Comparison of ENCODE assay signal across 19 cellular contexts in the genomic region with DNA sequence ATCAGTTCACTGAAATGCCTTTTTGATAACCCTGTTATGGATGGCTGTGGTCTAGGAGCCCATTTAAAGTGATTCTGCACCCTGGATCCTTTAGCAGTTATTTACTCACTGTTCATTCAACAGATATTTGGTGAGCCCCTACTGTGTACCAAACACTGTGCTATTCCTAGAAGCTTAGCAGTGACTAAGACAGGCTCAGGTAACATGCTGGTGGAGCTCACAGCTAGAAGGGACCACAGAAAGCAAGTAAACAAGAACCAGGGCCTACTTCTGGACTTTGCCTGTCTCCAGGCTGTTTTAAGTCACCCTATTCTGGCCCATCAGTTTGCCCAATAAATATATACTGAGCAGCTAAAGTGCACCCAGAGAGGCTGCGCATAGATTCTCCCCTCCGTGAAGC. TPM values are rescaled to one million over a fixed set of nuclear protein-coding genes. Genes with fewer than 3 reads are reported as not detected.
DNase-seq lines count a peak whose midpoint lies in the region; ATAC-seq, FAIRE-seq and TF ChIP-seq lines count a peak whose summit lies in the region.
"Had no signal": no experiment of that assay in that cellular context is flagged by ENCODE, and none has a peak within 500 bp of the region (broad histone marks: within the 10 kb centered on the region; RNA-seq: fewer than 3 reads in every experiment).

No MANE protein-coding gene starts in this region.

- H3K27ac ChIP-seq in HepG2 (ENCODE audit: extremely low read length, insufficient read depth, low read length), result no peak overlapping the region
- no peak overlapping the region for H3K27ac ChIP-seq in right lobe of liver
- H3K27ac ChIP-seq in brain microvascular endothelial cell, result peak overlapping the region; percentile 32
- peak overlapping the region; percentile 92 for H3K27ac ChIP-seq in psoas muscle
- no peak overlapping the region for H3K27ac ChIP-seq in transverse colon

- H3K9ac ChIP-seq in HepG2 (ENCODE audit: insufficient read depth, low read depth, low read length), result no peak overlapping the region

- no peaks in the 10 kb centered on the region for H3K79me2 ChIP-seq in HepG2 (ENCODE audit: insufficient read depth, low read length)

- H3K4me3 ChIP-seq in HepG2 (replicated peaks in 1 of 3; ENCODE audit: insufficient read depth in 1 of 3, low read depth in 2 of 3, low read length in 3 of 3), result no peak overlapping the region
- H3K4me3 ChIP-seq in right lobe of liver, result no peak overlapping the region
- no peak overlapping the region for H3K4me3 ChIP-seq in brain microvascular endothelial cell (ENCODE audit: low read depth, low read length)
- H3K4me3 ChIP-seq in psoas muscle, result no peak overlapping the region
- H3K4me3 ChIP-seq in transverse colon, result no peak overlapping the region

- DNase-seq in HepG2 (ENCODE audit: low spot score) (no peak), right lobe of liver (no peak), brain microvascular endothelial cell (no peak), psoas muscle (peak in 1 of 2 donors; percentile 30), transverse colon (no peak), NCI-H146 treated with DMSO at 0.1 percent for 48 hours (lab: John Stamatoyannopoulos, UW; ENCODE audit: unreplicated experiment) (no peak)
- DNase-seq: activated CD4-positive, CD25-positive, alpha-beta regulatory T cell treated with anti-CD3 and anti-CD28 coated beads, Interleukin-2, amount 50 U/mL, for 72 hours; activated CD8-positive, alpha-beta T cell treated with anti-CD3 and anti-CD28 coated beads for 36 hours; activated naive CD8-positive, alpha-beta T cell treated with anti-CD3 and anti-CD28 coated beads, Interleukin-2, amount 10 ng/mL, durations not matched to agents 7 days and 5 days; DMS153; effector CD4-positive, alpha-beta T cell; kidney glomerular epithelial cell; NCI-H1105; NCI-H1930; NCI-H2227 treated with DMSO at 0.1 percent for 48 hours; NCI-H69; stimulated activated naive CD8-positive, alpha-beta T cell treated with anti-CD3 and anti-CD28 coated beads, Interleukin-15, Interleukin-2, amounts not matched to agents 100 U/mL and 50 U/mL, for 24 hours; T-helper 2 cell had no signal

- in situ Hi-C loops in HepG2 (cut with HindIII; ENCODE audit: extremely low pct_ligation_motif_present, low pct_unique_long_range_greater_than_20kb), result no loop called here
- in situ Hi-C loops in brain microvascular endothelial cell (cut with HindIII; ENCODE audit: low pct_ligation_motif_present, low sequenced_read_pairs), result no loop called here
- in situ Hi-C loops in transverse colon (cut with MboI; ENCODE audit: low pct_ligation_motif_present in 1 of 4, low pct_unique_long_range_greater_than_20kb in 1 of 4, low sequenced_read_pairs in 3 of 4), result no loop called here

- H2AFZ ChIP-seq in HepG2 (ENCODE audit: low read length), result no peak overlapping the region

- no peaks in the 10 kb centered on the region for H3K9me3 ChIP-seq in HepG2 (ENCODE audit: low read length)
- H3K9me3 ChIP-seq in right lobe of liver, result no peaks in the 10 kb centered on the region
- H3K9me3 ChIP-seq in psoas muscle, result no peaks in the 10 kb centered on the region
- H3K9me3 ChIP-seq in transverse colon, result no peaks in the 10 kb centered on the region

- no peaks in the 10 kb centered on the region for H4K20me1 ChIP-seq in HepG2 (ENCODE audit: insufficient read depth, low read length)

- 89% methylated on average over 2 of the region's 2 CpGs for WGBS in HepG2 (ENCODE audit: low lambda C conversion rate)
- WGBS in right lobe of liver (ENCODE audit: insufficient coverage, low coverage, low lambda C conversion rate, missing lambda C conversion rate), result 100% methylated on average over 1 of the region's 2 CpGs
- 58 to 84% (median 59%) methylated on average over 2 of the region's 2 CpGs for WGBS in psoas muscle, 3 donors
- WGBS in transverse colon (ENCODE audit: low coverage in 1 of 2), 2 donors, result 84% methylated on average over 2 of the region's 2 CpGs; no CpG with 5 or more reads in 1 of the 2 donors

- no peak for TF ChIP-seq CTCF in HepG2 (CRISPR knock-in tag; IDR thresholded peaks at IDR 0.05)
- no peak for TF ChIP-seq CTCF in right lobe of liver (IDR thresholded peaks at IDR 0.05)
- TF ChIP-seq CTCF in brain microvascular endothelial cell (IDR thresholded peaks at IDR 0.05; ENCODE audit: low read depth, low read length, missing control alignments), result no peak
- TF ChIP-seq CTCF in psoas muscle (IDR thresholded peaks at IDR 0.05), result no peak
- no peak for TF ChIP-seq CTCF in transverse colon (IDR thresholded peaks at IDR 0.05)

- CTCF ChIA-PET in HepG2 (lab: Yijun Ruan, JAX; ENCODE audit: low intra/inter-chr PET ratio, low total read pairs), result no interaction called here

- ATAC-seq in HepG2 (no peak), right lobe of liver (no peak), psoas muscle (peak; percentile 62 to 80 (median 70)), GM21619 (IDR thresholded peaks at IDR 0.05; ENCODE audit: unreplicated experiment) (no peak)
- ATAC-seq: activated CD8-positive, alpha-beta T cell treated with anti-CD3 and anti-CD28 coated beads for 36 hours; stimulated activated naive CD8-positive, alpha-beta T cell treated with anti-CD3 and anti-CD28 coated beads, Interleukin-15, Interleukin-2, amounts not matched to agents 100 U/mL and 50 U/mL, for 24 hours had no signal

- no peak overlapping the region for H3K4me2 ChIP-seq in HepG2 (ENCODE audit: low read depth, low read length)

- TF ChIP-seq EP300 in HepG2 (IDR thresholded peaks at IDR 0.05; ENCODE audit: low read depth in 2 of 2, low read length in 2 of 2), result no peak
- no peak for TF ChIP-seq EP300 in HepG2 (CRISPR knock-in tag; IDR thresholded peaks at IDR 0.05; ENCODE audit: borderline replicate concordance)
- TF ChIP-seq EP300 in transverse colon (IDR thresholded peaks at IDR 0.05; ENCODE audit: low read depth), result no peak

- peaks cover 10% of the 10 kb centered on the region; the same call in 1 of the 2 replicates for H3K4me1 ChIP-seq in HepG2 (ENCODE audit: insufficient read depth, low read length)
- no peaks in the 10 kb centered on the region for H3K4me1 ChIP-seq in right lobe of liver
- peaks cover 61% of the 10 kb centered on the region for H3K4me1 ChIP-seq in psoas muscle
- H3K4me1 ChIP-seq in transverse colon, result peaks cover 28 to 38% (median 30%) of the 10 kb centered on the region in 4 donors

- no peak for TF ChIP-seq POLR2A in HepG2 (IDR thresholded peaks at IDR 0.05; ENCODE audit: insufficient read depth in 1 of 2, low read depth in 2 of 2, low read length in 2 of 2)
- no peak for TF ChIP-seq POLR2A in right lobe of liver (IDR thresholded peaks at IDR 0.05)
- TF ChIP-seq POLR2A in transverse colon (IDR thresholded peaks at IDR 0.05), result no peak

- intact Hi-C loops in HepG2 (cut with micrococcal nuclease; ENCODE audit: unreplicated experiment), result no loop called here
- intact Hi-C loops in right lobe of liver (cut with DNase I), result no loop called here
- intact Hi-C loops in psoas muscle (cut with DNase I), result no loop called here
- intact Hi-C loops in transverse colon (cut with DNase I; ENCODE audit: low total_unique reads), result no loop called here

- no TSS peak for BruUV-seq in HepG2 (replicated peaks; lab: Mats Ljungman, UMichigan)

- no peak for TF ChIP-seq RAD21 in HepG2 (CRISPR knock-in tag; IDR thresholded peaks at IDR 0.05)

- H3K27me3 ChIP-seq in HepG2 (ENCODE audit: control insufficient read depth in 1 of 2, insufficient read depth in 2 of 2, low read length in 2 of 2), result peaks cover 6 to 28% of the 10 kb centered on the region in 2 experiments; a peak in 4 of 5 replicates
- no peaks in the 10 kb centered on the region for H3K27me3 ChIP-seq in right lobe of liver
- no peaks in the 10 kb centered on the region for H3K27me3 ChIP-seq in brain microvascular endothelial cell (replicated peaks)
- H3K27me3 ChIP-seq in psoas muscle (ENCODE audit: insufficient read depth in 3 of 3, low read length in 2 of 3), result no peaks in the 10 kb centered on the region
- H3K27me3 ChIP-seq in transverse colon, result no peaks in the 10 kb centered on the region

- POLR2A ChIA-PET in HepG2 (lab: Yijun Ruan, JAX), result no interaction called here

- peak; percentile 12 for FAIRE-seq in HepG2 (lab: Jason Lieb, UNC)

- no peaks in the 10 kb centered on the region for H3K36me3 ChIP-seq in HepG2 (replicated peaks in 1 of 2; ENCODE audit: control insufficient read depth in 1 of 2, insufficient read depth in 2 of 2, low read length in 2 of 2)
- H3K36me3 ChIP-seq in right lobe of liver, result no peaks in the 10 kb centered on the region
- peaks cover 45% of the 10 kb centered on the region for H3K36me3 ChIP-seq in brain microvascular endothelial cell (replicated peaks)
- peaks cover 0 to 32% of the 10 kb centered on the region in 2 donors for H3K36me3 ChIP-seq in psoas muscle (ENCODE audit: insufficient read depth in 1 of 2, low read depth in 1 of 2)
- H3K36me3 ChIP-seq in transverse colon, result peaks cover 0 to 15% (median 5%) of the 10 kb centered on the region in 4 donors

RNA-seq across cellular contexts. Expression of a gene that starts 11.1 kb away (rescaled TPM):
- total RNA-seq in HepG2 (2016; rRNA removed; fragmentation: Illumina TruSeq; extraction: Trizol) (0.69 and 0.77 TPM in 2 replicates), right lobe of liver (1 to 10 TPM; 1.4 to 3.7 (median 2.4) TPM), psoas muscle (10 to 100 TPM in 3 of 4 donors, 1 to 10 TPM in 1; 7.8 to 21.9 (median 15.0) TPM), transverse colon (100 to 1,000 TPM; 147 to 294 (median 171) TPM)
- 1.5 and 1.9 TPM in 2 replicates for total RNA-seq in HepG2 (2016; cell fraction: cytosol; rRNA removed; fragmentation: Illumina TruSeq; extraction: Trizol; ENCODE audit: low read depth)
- 0.48 and 1.1 TPM in 2 replicates for total RNA-seq in HepG2 (2016; cell fraction: insoluble cytoplasmic fraction; rRNA removed; fragmentation: Illumina TruSeq; extraction: Trizol)
- 0.28 and 0.62 TPM in 2 replicates for total RNA-seq in HepG2 (2016; cell fraction: membrane; rRNA removed; fragmentation: Illumina TruSeq; extraction: Trizol)
- total RNA-seq in HepG2 (2016; cell fraction: nucleus; rRNA removed; fragmentation: Illumina TruSeq; extraction: Trizol), result 1.3 and 1.8 TPM in 2 replicates
- polyA plus RNA-seq in HepG2 (2011; rRNA removed) (0.48 and 0.59 TPM in 2 replicates), psoas muscle (10 to 100 TPM in 1 of 3 donors, 1 to 10 TPM in 2; 4.9 to 21.5 (median 5.6) TPM)
- 0.33 and 0.78 TPM in 2 replicates for polyA plus RNA-seq in HepG2 (2011; cell fraction: cytosol; rRNA removed)
- 2.6 and 3.3 TPM in 2 replicates for polyA plus RNA-seq in HepG2 (2011; cell fraction: nucleus; rRNA removed)
- polyA plus RNA-seq in HepG2 (2012), result 0.27 and 0.32 TPM in 2 replicates
- 0.51 and 0.57 TPM in 2 replicates for polyA plus RNA-seq in HepG2 (2016; cell fraction: cytosol; fragmentation: Illumina TruSeq; extraction: Trizol; ENCODE audit: low read depth)
- 0.52 and 0.82 TPM in 2 replicates for polyA plus RNA-seq in HepG2 (2016; cell fraction: insoluble cytoplasmic fraction; fragmentation: Illumina TruSeq; extraction: Trizol; ENCODE audit: low read depth)
- polyA plus RNA-seq in HepG2 (2016; cell fraction: membrane; fragmentation: Illumina TruSeq; extraction: Trizol; ENCODE audit: low read depth), result 0.30 and 0.48 TPM in 2 replicates
- 1.3 and 2.2 TPM in 2 replicates for polyA plus RNA-seq in HepG2 (2016; cell fraction: nucleus; fragmentation: Illumina TruSeq; extraction: Trizol; ENCODE audit: insufficient read depth, low read depth)
- 1.4 and 198 TPM in 2 replicates for polyA minus RNA-seq in HepG2 (2011; rRNA and poly(A)+ RNA removed; ENCODE audit: low replicate concordance)
- polyA minus RNA-seq in HepG2 (2011; cell fraction: cytosol; rRNA and poly(A)+ RNA removed), result 2.9 and 6.2 TPM in 2 replicates
- 1.1 and 2.8 TPM in 2 replicates for polyA minus RNA-seq in HepG2 (2011; cell fraction: nucleus; rRNA and poly(A)+ RNA removed)

RNA-seq across cellular contexts. Expression of a gene that starts 28.2 kb away (rescaled TPM):
- total RNA-seq in HepG2 (2016; rRNA removed; fragmentation: Illumina TruSeq; extraction: Trizol) (18.5 and 19.2 TPM in 2 replicates), right lobe of liver (10 to 100 TPM; 25.0 to 58.0 (median 44.8) TPM), psoas muscle (100 to 1,000 TPM in 2 of 4 donors, 10 to 100 TPM in 2; 79.3 to 213 (median 110) TPM), transverse colon (100 to 1,000 TPM in 3 of 4 donors, 10 to 100 TPM in 1; 84.6 to 292 (median 136) TPM)
- 6.4 and 13.9 TPM in 2 replicates for total RNA-seq in HepG2 (2016; cell fraction: cytosol; rRNA removed; fragmentation: Illumina TruSeq; extraction: Trizol; ENCODE audit: low read depth)
- 16.2 and 19.8 TPM in 2 replicates for total RNA-seq in HepG2 (2016; cell fraction: insoluble cytoplasmic fraction; rRNA removed; fragmentation: Illumina TruSeq; extraction: Trizol)
- 10.9 and 11.9 TPM in 2 replicates for total RNA-seq in HepG2 (2016; cell fraction: membrane; rRNA removed; fragmentation: Illumina TruSeq; extraction: Trizol)
- 10.9 and 12.5 TPM in 2 replicates for total RNA-seq in HepG2 (2016; cell fraction: nucleus; rRNA removed; fragmentation: Illumina TruSeq; extraction: Trizol)
- polyA plus RNA-seq in HepG2 (2011; rRNA removed) (59.7 and 66.6 TPM in 2 replicates), psoas muscle (10 to 100 TPM; 50.3 to 99.4 (median 55.2) TPM)
- 33.2 and 46.3 TPM in 2 replicates for polyA plus RNA-seq in HepG2 (2011; cell fraction: cytosol; rRNA removed)
- polyA plus RNA-seq in HepG2 (2011; cell fraction: nucleus; rRNA removed), result 86.5 and 102 TPM in 2 replicates
- 17.2 and 27.4 TPM in 2 replicates for polyA plus RNA-seq in HepG2 (2012)
- 9.3 and 10.8 TPM in 2 replicates for polyA plus RNA-seq in HepG2 (2016; cell fraction: cytosol; fragmentation: Illumina TruSeq; extraction: Trizol; ENCODE audit: low read depth)
- polyA plus RNA-seq in HepG2 (2016; cell fraction: insoluble cytoplasmic fraction; fragmentation: Illumina TruSeq; extraction: Trizol; ENCODE audit: low read depth), result 22.3 and 32.8 TPM in 2 replicates
- polyA plus RNA-seq in HepG2 (2016; cell fraction: membrane; fragmentation: Illumina TruSeq; extraction: Trizol; ENCODE audit: low read depth), result 12.0 and 14.3 TPM in 2 replicates
- 21.9 and 24.6 TPM in 2 replicates for polyA plus RNA-seq in HepG2 (2016; cell fraction: nucleus; fragmentation: Illumina TruSeq; extraction: Trizol; ENCODE audit: insufficient read depth, low read depth)
- polyA minus RNA-seq in HepG2 (2011; rRNA and poly(A)+ RNA removed; ENCODE audit: low replicate concordance), result 111 and 113 TPM in 2 replicates
- 22.7 and 28.5 TPM in 2 replicates for polyA minus RNA-seq in HepG2 (2011; cell fraction: cytosol; rRNA and poly(A)+ RNA removed)
- polyA minus RNA-seq in HepG2 (2011; cell fraction: nucleus; rRNA and poly(A)+ RNA removed), result 44.5 and 48.7 TPM in 2 replicates

Comparison
In these comparisons a context has a peak if more than half of its experiments do, and no peak if none do; other contexts are left out.
1. ATAC-seq: peak in psoas muscle (4 of 4); none in HepG2 (single experiment), right lobe of liver (0 of 4) and GM21619 (single experiment).
2. H3K27ac ChIP-seq: peak in brain microvascular endothelial cell (single experiment) and psoas muscle (single experiment); none in HepG2 (single experiment), right lobe of liver (0 of 3) and transverse colon (0 of 4).
3. RNA of a gene that starts 11.1 kb away (total RNA-seq): 147 to 294 TPM in transverse colon; 7.8 to 21.9 TPM in psoas muscle, 1.4 to 3.7 TPM in right lobe of liver and 0.28 to 1.9 TPM in HepG2; every median in the first group is over 4 times any median in the second.